Comparison of ENCODE assay signal across 10 cellular contexts in the genomic region with DNA sequence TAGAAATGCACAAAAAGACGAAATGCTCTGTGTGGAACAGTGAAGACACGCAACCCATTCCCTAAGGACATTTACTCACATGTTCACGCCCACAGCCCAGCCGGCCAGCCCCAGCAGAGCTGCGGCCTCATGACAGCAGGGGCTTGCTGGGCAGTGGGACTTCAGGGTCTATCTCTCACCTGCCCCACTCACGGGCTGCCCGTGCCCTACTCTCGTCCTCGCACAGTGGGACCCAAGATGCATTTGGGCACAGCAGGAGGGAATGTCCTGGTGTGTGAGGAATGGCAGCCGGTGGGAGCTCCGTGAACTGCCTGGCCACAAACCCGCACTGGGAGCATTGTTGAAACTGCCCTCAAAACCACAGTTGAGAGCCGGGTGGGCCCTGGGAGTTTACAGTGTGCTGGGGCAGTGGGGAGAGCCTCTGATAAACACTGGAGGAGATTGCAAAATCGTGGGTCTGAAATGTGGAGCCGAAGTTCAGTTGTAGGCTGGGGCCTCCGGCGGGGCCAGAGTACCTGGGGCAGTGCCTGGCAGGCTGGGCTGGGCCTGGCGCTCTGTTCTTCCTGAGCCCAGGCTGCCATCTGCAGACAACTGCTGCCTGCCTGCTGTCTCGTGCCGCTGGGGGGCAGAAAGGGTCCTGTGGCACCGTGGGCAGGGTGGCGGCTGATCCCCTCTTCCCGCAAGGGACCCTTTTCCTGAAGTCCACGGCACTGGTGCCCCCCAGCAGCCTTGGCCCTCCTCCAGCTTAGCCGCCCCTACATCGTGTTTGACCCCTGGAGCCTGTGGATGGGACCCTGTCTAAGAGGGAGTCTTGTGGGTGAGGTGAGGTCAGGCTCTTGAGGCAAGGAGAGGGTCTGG. TPM values are rescaled to one million over a fixed set of nuclear protein-coding genes. Genes with fewer than 3 reads are reported as not detected.
DNase-seq lines count a peak whose midpoint lies in the region; ATAC-seq and TF ChIP-seq lines count a peak whose summit lies in the region.
"Had no signal": no experiment of that assay in that cellular context is flagged by ENCODE, and none has a peak within 500 bp of the region (broad histone marks: within the 10 kb centered on the region; RNA-seq: fewer than 3 reads in every experiment).

No MANE protein-coding gene starts in this region.

- no peak overlapping the region for H3K4me3 ChIP-seq in HAP-1
- H3K4me3 ChIP-seq: GM12878 had no signal

- POLR2A ChIA-PET in HEK293T (lab: Yijun Ruan, JAX) = interaction anchor here (0.9 to 1.0 kb wide), 2 partner anchors 14 to 16 kb away, joined by 4 to 5 read pairs; no protein-coding TSS in a partner anchor

- H3K4me1 ChIP-seq in HAP-1 = no peaks in the 10 kb centered on the region

- peaks cover 2% of the 10 kb centered on the region; the same call in 1 of the 2 replicates for H3K9me3 ChIP-seq in HAP-1
- H3K9me3 ChIP-seq: neutrophil had no signal

- CTCF ChIA-PET in HEK293T (lab: Yijun Ruan, JAX) = interaction anchor here (0.8 to 1.8 kb wide), 8 partner anchors 12 to 508 kb away, joined by 3 to 16 read pairs (median 4); no protein-coding TSS in a partner anchor

- intact Hi-C loops in sciatic nerve (cut with DNase I) = no loop called here

- DNase-seq in HEK293T (ENCODE audit: extremely low spot score) (no peak), SKM-1 (lab: John Stamatoyannopoulos, UW; ENCODE audit: unreplicated experiment) (peak; percentile 31), foreskin melanocyte (peak; percentile 76), sciatic nerve (ENCODE audit: low spot score) (peak; percentile 62), putamen (ENCODE audit: low spot score) (no peak), D341Med (ENCODE audit: low spot score) (no peak), NCI-H774 (lab: John Stamatoyannopoulos, UW) (no peak), HAP-1 (ENCODE audit: low spot score in 2 of 2) (no peak)

- no peaks in the 10 kb centered on the region for H3K27me3 ChIP-seq in HAP-1 (ENCODE audit: low read depth)

- no peaks in the 10 kb centered on the region for H3K36me3 ChIP-seq in HAP-1 (replicated peaks)
- H3K36me3 ChIP-seq: neutrophil had no signal

- in situ Hi-C loops in HAP-1 (cut with MboI; ENCODE audit: low sequenced_read_pairs) = no loop called here

- ATAC-seq in sciatic nerve = peak; percentile 33

TF ChIP-seq in HEK293T, 16 proteins besides CTCF, POLR2A, EP300 and RAD21:
- 0 out of 2 replicates have a peak, but pooled peaks have one; percentile 50 for TF ChIP-seq HDGF (IDR thresholded peaks at IDR 0.05; ENCODE audit: borderline replicate concordance)
- TF ChIP-seq FOXM1 (IDR thresholded peaks at IDR 0.05; ENCODE audit: borderline replicate concordance) = no peak
- no peak for TF ChIP-seq ELF4 (IDR thresholded peaks at IDR 0.05)
- TF ChIP-seq BHLHE40 (IDR thresholded peaks at IDR 0.05; ENCODE audit: borderline replicate concordance) = no peak
- no peak for TF ChIP-seq FOXK2 (IDR thresholded peaks at IDR 0.05)

RNA-seq across cellular contexts. Expression of gene POFUT2, which starts 20.7 kb away (rescaled TPM):
- 44.2 TPM for total RNA-seq in sciatic nerve

Comparison
In these comparisons a context has a peak if more than half of its experiments do, and no peak if none do; other contexts are left out.
1. DNase-seq: peak in SKM-1 (single experiment), foreskin melanocyte (single experiment) and sciatic nerve (single experiment); none in HEK293T (single experiment), putamen (single experiment), D341Med (single experiment), NCI-H774 (single experiment) and HAP-1 (0 of 2).